ENCODE assay signal across 8 cellular contexts in the genomic region with DNA sequence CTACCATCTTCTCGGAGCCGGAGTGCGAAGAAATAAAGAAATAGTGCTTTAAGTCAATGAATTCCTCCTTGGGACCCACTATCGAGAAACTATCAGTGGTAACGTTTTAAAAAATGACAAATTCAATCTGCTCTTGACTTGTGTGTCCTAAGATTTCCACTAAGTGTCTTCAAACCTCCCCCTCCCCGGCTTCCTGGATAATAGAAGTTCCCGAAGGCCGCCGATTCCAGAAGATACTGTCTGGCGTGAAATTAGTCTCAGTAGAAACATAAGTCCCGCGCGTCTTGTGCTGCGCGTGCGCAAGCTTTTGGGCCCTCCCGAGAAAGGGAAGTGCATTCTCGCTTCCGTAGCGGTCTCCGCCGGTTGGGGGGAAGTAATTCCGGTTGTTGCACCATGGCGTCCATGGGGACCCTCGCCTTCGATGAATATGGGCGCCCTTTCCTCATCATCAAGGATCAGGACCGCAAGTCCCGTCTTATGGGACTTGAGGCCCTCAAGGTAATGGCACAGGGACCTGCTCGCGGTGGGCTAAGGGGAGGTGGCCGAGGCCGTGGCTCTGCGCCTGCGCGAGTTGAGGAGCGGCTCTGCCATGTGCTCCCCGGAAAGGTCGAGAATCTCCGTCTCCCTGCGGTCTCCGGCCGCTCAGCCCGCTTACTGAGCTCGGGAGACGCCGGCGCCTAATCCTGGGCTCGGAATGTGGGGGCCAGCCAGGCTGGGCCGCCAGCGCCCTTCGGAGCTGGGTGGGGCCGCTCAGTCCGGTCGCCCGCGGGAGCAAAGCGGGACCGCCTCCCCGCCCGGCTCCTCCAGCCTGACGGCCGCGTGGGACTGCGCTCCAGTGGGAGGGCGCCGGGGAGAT. TPM values are rescaled to one million over a fixed set of nuclear protein-coding genes. Genes with fewer than 3 reads are reported as not detected.
DNase-seq lines count a peak whose midpoint lies in the region; ATAC-seq and TF ChIP-seq lines count a peak whose summit lies in the region.

A gene (plus strand): TSS at position 333 of the 856 bp plus-strand sequence. CDS start 61 bp downstream, at position 394.

- H3K4me1 Mint-ChIP-seq in chondrocyte (ENCODE audit: low read depth), result peaks cover 40% of the 10 kb centered on the region

- H3K27me3 Mint-ChIP-seq in chondrocyte (ENCODE audit: low read depth), result no peaks in the 10 kb centered on the region

- H3K27me3 ChIP-seq in kidney epithelial cell (ENCODE audit: control insufficient read depth, insufficient read depth, low read length), result no peaks in the 10 kb centered on the region

- peak within 1 kb of the TSS; percentile 70 for H3K4me3 ChIP-seq in kidney epithelial cell (ENCODE audit: low read depth, low read length)

- TF ChIP-seq CTCF in chondrocyte (IDR thresholded peaks at IDR 0.05), result no peak
- TF ChIP-seq CTCF in kidney epithelial cell (IDR thresholded peaks at IDR 0.05; ENCODE audit: insufficient read depth, low read length, poor library complexity, severe bottlenecking), result no peak

- H3K9me3 Mint-ChIP-seq in chondrocyte (ENCODE audit: low read depth), result no peaks in the 10 kb centered on the region

- H3K36me3 Mint-ChIP-seq in chondrocyte (ENCODE audit: low read depth), result peaks cover 10% of the 10 kb centered on the region

- DNase-seq in AG20443 (ENCODE audit: low spot score) (peak; percentile 97), NCI-H510A (lab: John Stamatoyannopoulos, UW) (peak; percentile 98), chondrocyte (ENCODE audit: low spot score) (peak; percentile 97), kidney epithelial cell (ENCODE audit: low read depth) (peak; percentile 89)
- DNase-seq in activated CD4-positive, alpha-beta T cell treated with anti-CD3 and anti-CD28 coated beads for 24 hours (ENCODE audit: low read depth in 2 of 2), result peak; percentile 67 to 80
- DNase-seq in stimulated activated CD4-positive, alpha-beta T cell treated with anti-CD3 and anti-CD28 coated beads, Interleukin-15, amount 100 ng/mL, for 48 hours (ENCODE audit: low read depth in 2 of 2), result peak; percentile 81 to 84

- H3K27ac Mint-ChIP-seq in chondrocyte (ENCODE audit: unreplicated experiment), result peak within 1 kb of the TSS; percentile 98

- peak; percentile 88 for TF ChIP-seq POLR2A in GM19099 (IDR thresholded peaks at IDR 0.05; ENCODE audit: extremely low read depth, insufficient read length, low read depth)

- H3K4me3 Mint-ChIP-seq in chondrocyte (ENCODE audit: unreplicated experiment), result peak within 1 kb of the TSS; percentile 87

- peak; percentile 81 for ATAC-seq in HG03432 (IDR thresholded peaks at IDR 0.05; ENCODE audit: unreplicated experiment)

- H3K36me3 ChIP-seq in kidney epithelial cell (ENCODE audit: control insufficient read depth, insufficient read depth, low read length), result no peaks in the 10 kb centered on the region

RNA-seq across cellular contexts. Expression of the gene that starts here (rescaled TPM):
- total RNA-seq in chondrocyte, result 161 to 170 TPM (median 165 TPM) in 3 replicates
- total RNA-seq in kidney epithelial cell, result 442 and 506 TPM in 2 replicates

Comparison
In these comparisons a context has a peak if more than half of its experiments do, and no peak if none do; other contexts are left out.
1. Peak in every context shown above with its lines: DNase-seq, ATAC-seq and H3K4me3 ChIP-seq.